ENCODE assay signal across 23 cellular contexts in the genomic region with DNA sequence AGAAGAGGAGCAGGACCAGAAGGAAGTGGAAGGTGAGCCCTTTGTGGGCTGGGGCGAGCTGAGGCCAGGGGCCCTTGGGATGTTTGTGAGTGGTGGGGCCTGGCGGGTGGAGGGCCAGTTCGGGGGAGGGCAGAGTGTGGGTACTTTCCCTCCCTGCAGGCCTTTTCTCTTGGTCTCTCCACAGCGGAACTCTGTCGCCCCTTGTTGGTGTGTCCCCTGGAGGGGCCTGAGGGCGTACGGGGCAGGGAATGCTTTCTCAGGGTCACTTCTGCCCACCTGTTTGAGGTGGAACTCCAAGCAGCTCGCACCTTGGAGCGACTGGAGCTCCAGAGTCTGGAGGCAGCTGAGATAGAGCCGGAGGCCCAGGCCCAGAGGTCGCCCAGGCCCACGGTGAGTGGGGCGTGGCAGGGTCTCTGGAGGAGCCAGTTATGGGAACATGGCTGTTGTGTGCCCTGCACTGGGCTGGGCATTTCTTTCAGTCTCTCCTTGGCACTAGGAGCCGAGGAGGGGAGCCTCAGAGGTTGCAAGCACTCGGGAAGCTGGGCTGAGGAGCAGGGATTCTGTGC. TPM values are rescaled to one million over a fixed set of nuclear protein-coding genes. Genes with fewer than 3 reads are reported as not detected.
"Had no signal": no experiment of that assay in that cellular context is flagged by ENCODE, and none has a peak within 500 bp of the region (broad histone marks: within the 10 kb centered on the region; RNA-seq: fewer than 3 reads in every experiment).

No MANE protein-coding gene starts in this region.

- H3K4me3 ChIP-seq: coronary artery, dorsolateral prefrontal cortex, left lung, lower lobe of right lung, neural progenitor cell, suprapubic skin, tibial artery, upper lobe of left lung, vagina had no signal

- H3K9me3 ChIP-seq: left lung, lower lobe of right lung, suprapubic skin, tibial artery, upper lobe of left lung, vagina had no signal

- DNase-seq: dorsolateral prefrontal cortex; effector CD8-positive, alpha-beta T cell; foreskin fibroblast; immature natural killer cell; left lung; lower lobe of right lung; midbrain; occipital lobe; stimulated activated CD4-positive, alpha-beta T cell treated with anti-CD3 and anti-CD28 coated beads, Interleukin-2, amount 100 ng/mL, for 24 hours; stimulated activated CD4-positive, alpha-beta T cell treated with anti-CD3 and anti-CD28 coated beads, Interleukin-4, amount 100 ng/mL, for 4 hours; stimulated activated naive CD4-positive, alpha-beta T cell had no signal

- H3K4me1 ChIP-seq: neural progenitor cell, suprapubic skin, tibial artery, upper lobe of left lung, vagina had no signal

- H3K27me3 ChIP-seq: dorsolateral prefrontal cortex, left lung, neural progenitor cell, suprapubic skin, tibial artery, upper lobe of left lung, vagina had no signal

- H3K9me3 Mint-ChIP-seq: immature natural killer cell; memory B cell; natural killer cell treated with Interleukin-12 subunit alpha and Interleukin-12 subunit beta and Interleukin-15 and Interleukin-18, amount 100 ng/mL, for 72 hours; neural progenitor cell had no signal

- H3K27ac Mint-ChIP-seq: memory B cell; natural killer cell treated with Interleukin-12 subunit alpha and Interleukin-12 subunit beta and Interleukin-15 and Interleukin-18, amount 100 ng/mL, for 72 hours; neural progenitor cell had no signal

- ATAC-seq: esophagus mucosa, left lung, lower lobe of right lung, sciatic nerve had no signal

- H3K27ac ChIP-seq: left lung, lower lobe of right lung, neural progenitor cell, vagina had no signal

- H3K36me3 ChIP-seq: neural progenitor cell had no signal

- H3K27me3 Mint-ChIP-seq: memory B cell; natural killer cell treated with Interleukin-12 subunit alpha and Interleukin-12 subunit beta and Interleukin-15 and Interleukin-18, amount 100 ng/mL, for 72 hours had no signal

- H3K4me3 Mint-ChIP-seq: immature natural killer cell; memory B cell; natural killer cell treated with Interleukin-12 subunit alpha and Interleukin-12 subunit beta and Interleukin-15 and Interleukin-18, amount 100 ng/mL, for 72 hours; neural progenitor cell had no signal

RNA-seq across cellular contexts. Expression of gene SLC4A3, which starts 18.9 kb away (rescaled TPM):
- total RNA-seq: natural killer cell treated with Interleukin-12 subunit alpha and Interleukin-12 subunit beta and Interleukin-15 and Interleukin-18, amount 100 ng/mL, for 72 hours had no signal

RNA-seq across cellular contexts. Expression of gene INHA, which starts 36.4 kb away (rescaled TPM):
- total RNA-seq: lower lobe of right lung; natural killer cell treated with Interleukin-12 subunit alpha and Interleukin-12 subunit beta and Interleukin-15 and Interleukin-18, amount 100 ng/mL, for 72 hours; occipital lobe; pulmonary artery endothelial cell; skeletal muscle tissue had no signal
- polyA plus RNA-seq: immature natural killer cell had no signal
